23 cellular contexts compared by ENCODE assay signal in genomic region chr13:23955064-23955463, GRCh38. TPM values are rescaled to one million over a fixed set of nuclear protein-coding genes. Genes with fewer than 3 reads are reported as not detected.
"Had no signal": no experiment of that assay in that cellular context is flagged by ENCODE, and none has a peak within 500 bp of the region (broad histone marks: within the 10 kb centered on the region; RNA-seq: fewer than 3 reads in every experiment).

No MANE protein-coding gene starts in this region.

- H3K27ac ChIP-seq: SJSA1, SK-N-MC had no signal

- H3K36me3 ChIP-seq: MG63, SJSA1 had no signal

- H3K4me1 ChIP-seq: SJSA1 had no signal

- H3K9me3 ChIP-seq: MG63, SJSA1 had no signal

- DNase-seq: KBM-7, MG63, NCI-H1092, NCI-H1105 treated with DMSO at 0.1 percent for 48 hours, NCI-H1417 treated with DMSO at 0.1 percent for 48 hours, NCI-H146, NCI-H1694 treated with DMSO at 0.1 percent for 48 hours, NCI-H1930, NCI-H2081, NCI-H2107, NCI-H2227 treated with DMSO at 0.1 percent for 48 hours, NCI-H446, NCI-H510A, NCI-H524 treated with DMSO at 0.1 percent for 48 hours, NCI-H69, NCI-H774, Right ventricle myocardium superior, RPMI8226, SIG-M5 had no signal

- H3K4me3 ChIP-seq: MG63, SJSA1, SK-N-MC had no signal

- H3K27me3 ChIP-seq: MG63, SJSA1 had no signal

RNA-seq across cellular contexts. Expression of gene C1QTNF9B, which starts 57.8 kb away (rescaled TPM):
- total RNA-seq: HT-29, LHCN-M2 had no signal
